Comparison of ENCODE assay signal across 8 cellular contexts in genomic region chr15:68795298-68795848, GRCh38. TPM values are rescaled to one million over a fixed set of nuclear protein-coding genes. Genes with fewer than 3 reads are reported as not detected.
DNase-seq lines count a peak whose midpoint lies in the region; ATAC-seq, FAIRE-seq and TF ChIP-seq lines count a peak whose summit lies in the region.

No MANE protein-coding gene starts in this region.

- peaks cover 2% of the 10 kb centered on the region for H4K20me1 ChIP-seq in keratinocyte (ENCODE audit: control insufficient read depth, extremely low read depth, insufficient read depth, low read length)

- H3K4me1 ChIP-seq in keratinocyte (ENCODE audit: control insufficient read depth, extremely low read depth, insufficient read depth, low read length) (peaks cover 30% of the 10 kb centered on the region), small intestine (ENCODE audit: control insufficient read depth in 2 of 2, insufficient read depth in 1 of 2, low read depth in 1 of 2, low read length in 1 of 2) (peaks cover 11 to 41% of the 10 kb centered on the region in 2 donors)

- FAIRE-seq in keratinocyte (lab: Jason Lieb, UNC) (peak; percentile 34), small intestine (lab: Jason Lieb, UNC) (no peak)

- peaks cover 78% of the 10 kb centered on the region for H3K79me2 ChIP-seq in keratinocyte (ENCODE audit: control insufficient read depth, insufficient read depth, low read length)

- H3K36me3 ChIP-seq in keratinocyte (ENCODE audit: control insufficient read depth in 2 of 2, extremely low read depth in 1 of 2, insufficient read depth in 2 of 2, low read length in 2 of 2) (peaks cover 1 to 4% of the 10 kb centered on the region in 2 experiments), small intestine (ENCODE audit: control insufficient read depth in 2 of 2, insufficient read depth in 2 of 2, low read length in 2 of 2) (no peaks in the 10 kb centered on the region)

- peaks cover 2% of the 10 kb centered on the region for H3K9me1 ChIP-seq in keratinocyte (ENCODE audit: control insufficient read depth, extremely low read depth, insufficient read depth, low read length)

- H3K27ac ChIP-seq in keratinocyte (ENCODE audit: control insufficient read depth, insufficient read depth, low read length): peak overlapping the region; percentile 63
- peak overlapping the region in 1 of 2 donors; percentile 82 for H3K27ac ChIP-seq in small intestine (ENCODE audit: low read depth in 1 of 2, low read length in 1 of 2)

- peak overlapping the region; percentile 65 for H2AFZ ChIP-seq in keratinocyte (ENCODE audit: control insufficient read depth, low read length)

- 1 to 16% (median 3%) methylated on average over 20 of the region's 20 CpGs for WGBS in small intestine, 3 donors

- no peaks in the 10 kb centered on the region for H3K27me3 ChIP-seq in keratinocyte (ENCODE audit: control insufficient read depth, extremely low read depth, insufficient read depth, low read length)
- no peaks in the 10 kb centered on the region for H3K27me3 ChIP-seq in small intestine (ENCODE audit: control insufficient read depth in 2 of 2, insufficient read depth in 2 of 2, low read length in 2 of 2)

- H3K4me3 ChIP-seq in keratinocyte (ENCODE audit: control insufficient read depth in 2 of 3, extremely low read depth in 1 of 3, insufficient read depth in 2 of 3, low read depth in 1 of 3, low read length in 3 of 3): peak overlapping the region in 2 of 3 experiments; percentile 55 to 62
- H3K4me3 ChIP-seq in small intestine (ENCODE audit: low read depth in 1 of 2, low read length in 2 of 2): no peak overlapping the region

- dilution Hi-C loops in keratinocyte (cut with MboI; ENCODE audit: extremely low pct_ligation_motif_present, low sequenced_read_pairs): no loop called here

- no peak for TF ChIP-seq CTCF in keratinocyte (optimal IDR thresholded peaks at IDR 0.05 in 1 of 3, IDR thresholded peaks at IDR 0.05 in 1 of 3, conservative IDR thresholded peaks at IDR 0.05 in 1 of 3; ENCODE audit: extremely low read depth in 1 of 3, insufficient read depth in 2 of 3, low read length in 3 of 3)

- H3K9me3 ChIP-seq in keratinocyte (ENCODE audit: control insufficient read depth, low read depth, low read length): no peaks in the 10 kb centered on the region
- no peaks in the 10 kb centered on the region for H3K9me3 ChIP-seq in small intestine (ENCODE audit: control insufficient read depth, low read depth)

- peak overlapping the region; percentile 93 for H3K4me2 ChIP-seq in keratinocyte (ENCODE audit: control insufficient read depth, extremely low read depth, insufficient read depth, low read depth, low read length)

- ATAC-seq in GM18868 (IDR thresholded peaks at IDR 0.05; ENCODE audit: unreplicated experiment) (peak; percentile 45), HG03342 (IDR thresholded peaks at IDR 0.05; ENCODE audit: unreplicated experiment) (peak; percentile 54), HG02884 (IDR thresholded peaks at IDR 0.05; ENCODE audit: unreplicated experiment) (no peak)

- DNase-seq in activated CD4-positive, alpha-beta T cell treated with anti-CD3 and anti-CD28 coated beads for 1 hour: peak; percentile 38
- peak; percentile 91 for DNase-seq in cerebellar nuclear complex (lab: John Stamatoyannopoulos, UW)
- DNase-seq in keratinocyte (ENCODE audit: low read depth, low spot score): peak; percentile 56
- peak; percentile 80 for DNase-seq in small intestine
- DNase-seq in 8988T: no peak

- peak overlapping the region; percentile 60 for H3K9ac ChIP-seq in keratinocyte (ENCODE audit: control insufficient read depth, extremely low read depth, insufficient read depth, low read length)

RNA-seq across cellular contexts. Expression of gene ANP32A, which starts 25.3 kb away (rescaled TPM):
- polyA plus RNA-seq in keratinocyte (41.5 to 93.6 TPM (median 57.6 TPM) in 3 replicates), small intestine (100 to 1,000 TPM in 1 of 3 donors, 10 to 100 TPM in 2; 56.2 to 147 (median 58.8) TPM)
- polyA plus RNA-seq in keratinocyte (2011; ENCODE audit: low read depth): 154 TPM
- 61.9 and 93.0 TPM in 2 replicates for polyA plus RNA-seq in keratinocyte (2011; cell fraction: cytosol; rRNA removed)
- polyA plus RNA-seq in keratinocyte (2011; cell fraction: nucleus; rRNA removed): 56.7 and 65.0 TPM in 2 replicates
- polyA plus RNA-seq in keratinocyte (2012; ENCODE audit: low replicate concordance): 78.3 and 134 TPM in 2 replicates
- polyA minus RNA-seq in keratinocyte: 11.5 to 53.4 TPM (median 19.9 TPM) in 3 replicates
- 28.2 TPM for polyA minus RNA-seq in keratinocyte (2011; cell fraction: cytosol; rRNA and poly(A)+ RNA removed)
- 21.3 and 27.3 TPM in 2 replicates for polyA minus RNA-seq in keratinocyte (2011; cell fraction: nucleus; rRNA and poly(A)+ RNA removed)

Comparison
In these comparisons a context has a peak if more than half of its experiments do, and no peak if none do; other contexts are left out.
1. H3K4me3 ChIP-seq: peak in keratinocyte (2 of 3); none in small intestine (0 of 2).